Comparison of ENCODE assay signal across 1 cellular context in the genomic region with DNA sequence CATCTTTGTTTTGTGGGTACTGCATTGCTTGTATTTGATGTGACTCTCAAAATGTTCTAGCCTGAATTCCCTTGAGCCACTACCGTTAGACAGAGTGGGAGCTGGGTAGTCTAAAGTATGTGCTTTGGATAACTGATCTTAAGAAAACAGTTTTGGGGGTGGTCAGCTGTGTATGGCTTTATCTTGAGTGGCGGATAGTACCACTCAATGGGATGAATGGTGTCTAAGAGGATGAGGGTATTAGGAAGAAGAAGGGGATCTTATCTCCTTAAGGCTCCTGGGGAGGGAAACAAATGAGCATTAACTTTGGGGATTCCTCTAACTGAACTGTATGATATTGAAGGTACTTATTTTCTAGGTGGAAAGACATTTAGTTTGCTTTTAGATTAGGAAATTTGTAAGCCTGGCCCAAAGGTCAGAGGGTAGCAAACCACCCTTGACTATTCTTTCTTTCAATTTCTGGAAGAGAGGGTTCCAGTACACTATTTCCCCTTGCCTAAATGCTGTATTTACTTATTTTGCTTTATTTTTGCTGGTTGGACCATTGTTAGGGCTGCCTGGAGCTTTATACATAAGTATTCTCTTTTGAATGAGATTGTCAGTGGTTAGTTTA.
A peak's percentile ranks its signal among the peaks of the same experiment; 100 is the strongest.
TF ChIP-seq lines count a peak whose summit lies in the region.

No MANE protein-coding gene starts in this region.

TF ChIP-seq in HepG2, 621 proteins besides CTCF, POLR2A, EP300 and RAD21:
- TF ChIP-seq NR2F6 (IDR thresholded peaks at IDR 0.05) (0 out of 2 replicates have a peak, but pooled peaks have one; percentile 20), NR2F6 (CRISPR knock-in tag; IDR thresholded peaks at IDR 0.05) (no peak), ZBTB20 (CRISPR knock-in tag; IDR thresholded peaks at IDR 0.05; ENCODE audit: borderline replicate concordance, low read depth) (no peak)
